14 cellular contexts compared by ENCODE assay signal in the genomic region with DNA sequence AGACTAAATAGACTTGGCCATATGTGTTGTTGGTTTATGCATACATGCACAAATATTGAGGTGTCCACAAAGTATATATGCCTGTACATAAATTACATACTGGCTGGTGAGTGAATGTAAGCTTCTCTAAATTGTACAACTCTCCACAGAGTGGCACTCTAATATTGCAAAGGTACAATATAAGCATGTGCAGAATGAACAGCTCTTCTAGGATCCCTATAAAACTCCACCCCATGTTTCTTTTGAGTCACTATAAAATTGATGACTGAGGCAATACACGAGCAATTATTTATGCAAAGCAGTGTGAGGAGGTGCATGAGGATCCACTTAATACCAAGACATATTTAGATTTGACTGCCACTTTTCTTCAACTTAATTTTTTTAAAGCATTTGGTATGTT.
DNase-seq lines count a peak whose midpoint lies in the region; TF ChIP-seq lines count a peak whose summit lies in the region.
"Had no signal": no experiment of that assay in that cellular context is flagged by ENCODE, and none has a peak within 500 bp of the region (broad histone marks: within the 10 kb centered on the region; RNA-seq: fewer than 3 reads in every experiment).

No MANE protein-coding gene starts in this region.

- H3K27me3 ChIP-seq in GM23248 (replicated peaks; ENCODE audit: insufficient read depth) = no peaks in the 10 kb centered on the region
- H3K27me3 ChIP-seq in HAP-1 (ENCODE audit: low read depth) = no peaks in the 10 kb centered on the region
- H3K27me3 ChIP-seq: SJCRH30 had no signal

- H3K36me3 Mint-ChIP-seq in endothelial cell (ENCODE audit: low read depth, unreplicated experiment) = no peaks in the 10 kb centered on the region

- H3K4me1 Mint-ChIP-seq in endothelial cell (ENCODE audit: unreplicated experiment) = peaks cover 6% of the 10 kb centered on the region

- TF ChIP-seq CTCF in choroid plexus epithelial cell (conservative IDR thresholded peaks at IDR 0.05; ENCODE audit: low read depth, low read length) = peak; percentile 35
- no peak for TF ChIP-seq CTCF in foreskin fibroblast (IDR thresholded peaks at IDR 0.05; ENCODE audit: low read depth, low read length)
- TF ChIP-seq CTCF in endothelial cell (IDR thresholded peaks at IDR 0.05; ENCODE audit: unreplicated experiment) = no peak

- H3K4me1 ChIP-seq in GM23248 (ENCODE audit: insufficient read depth) (no peaks in the 10 kb centered on the region), HAP-1 (no peaks in the 10 kb centered on the region)
- H3K4me1 ChIP-seq: SJCRH30 had no signal

- in situ Hi-C loops in GM23248 (cut with MboI) (no loop called here), HAP-1 (cut with MboI; ENCODE audit: low sequenced_read_pairs) (loop anchor here (25.0 kb wide), 1 partner anchor 1359 kb away; no protein-coding TSS in a partner anchor)

- H3K4me3 ChIP-seq in GM23248 (no peak overlapping the region), choroid plexus epithelial cell (ENCODE audit: low read depth, low read length) (no peak overlapping the region), foreskin fibroblast (ENCODE audit: low read depth in 1 of 2, low read length in 2 of 2) (no peak overlapping the region), HAP-1 (no peak overlapping the region)
- H3K4me3 ChIP-seq: SJCRH30 had no signal

- H2AFZ ChIP-seq in GM23248 = no peak overlapping the region

- H4K20me1 ChIP-seq in GM23248 (ENCODE audit: insufficient read depth) = no peaks in the 10 kb centered on the region

- no peak overlapping the region for H3K27ac Mint-ChIP-seq in endothelial cell (ENCODE audit: unreplicated experiment)
- H3K27ac Mint-ChIP-seq: activated T-cell treated with anti-CD3 and anti-CD28 coated beads, Interleukin-2, amount 50 U/mL, for 72 hours had no signal

- peaks cover 1% of the 10 kb centered on the region for H3K27me3 Mint-ChIP-seq in endothelial cell (ENCODE audit: unreplicated experiment)

- no peaks in the 10 kb centered on the region for H3K9me2 ChIP-seq in GM23248 (ENCODE audit: insufficient read depth)

- 13 to 39% methylated on average over 1 of the region's 1 CpG for WGBS in GM23248 (ENCODE audit: low coverage in 1 of 2, low lambda C conversion rate in 2 of 2, missing lambda C conversion rate in 2 of 2), 2 experiments

- no peak overlapping the region for H3K4me2 ChIP-seq in GM23248 (ENCODE audit: unreplicated experiment)

- H3F3A ChIP-seq in GM23248 (ENCODE audit: insufficient read depth) = 0 out of 2 replicates have a peak, but pooled peaks cover 13% of the 10 kb centered on the region

- no peak overlapping the region for H3K9ac ChIP-seq in GM23248

- DNase-seq in AML-193 (lab: John Stamatoyannopoulos, UW) (peak; percentile 37 to 57), GM23248 (peak; percentile 20), NCI-H460 (ENCODE audit: extremely low read depth, low read depth) (peak; percentile 7), choroid plexus epithelial cell (ENCODE audit: low read depth) (peak; percentile 74), foreskin fibroblast (no peak), endothelial cell (ENCODE audit: low spot score) (no peak), HAP-1 (ENCODE audit: low spot score in 2 of 2) (no peak), DMS114 treated with DMSO at 0.1 percent for 48 hours (lab: John Stamatoyannopoulos, UW; ENCODE audit: unreplicated experiment) (no peak)
- DNase-seq: activated T-cell treated with anti-CD3 and anti-CD28 coated beads, Interleukin-2, amount 50 U/mL, for 72 hours; aorta; midbrain; NCI-H1048; SJCRH30; stimulated activated CD4-positive, alpha-beta T cell treated with anti-CD3 and anti-CD28 coated beads, Interleukin-4, amount 100 ng/mL, for 4 hours had no signal

- H3K79me2 ChIP-seq in GM23248 (ENCODE audit: insufficient read depth) = peaks cover 20% of the 10 kb centered on the region; the same call in 1 of the 2 replicates

- no peaks in the 10 kb centered on the region for H3K9me3 Mint-ChIP-seq in endothelial cell (ENCODE audit: unreplicated experiment)
- H3K9me3 Mint-ChIP-seq: activated T-cell treated with anti-CD3 and anti-CD28 coated beads, Interleukin-2, amount 50 U/mL, for 72 hours had no signal

- no peak overlapping the region for H3K27ac ChIP-seq in GM23248
- H3K27ac ChIP-seq: SJCRH30 had no signal

- H3K9me3 ChIP-seq in GM23248 (ENCODE audit: low read depth) (no peaks in the 10 kb centered on the region), HAP-1 (no peaks in the 10 kb centered on the region)
- H3K9me3 ChIP-seq: SJCRH30 had no signal

- H3K36me3 ChIP-seq in GM23248 (ENCODE audit: low read depth) (peaks cover 67% of the 10 kb centered on the region), HAP-1 (replicated peaks) (no peaks in the 10 kb centered on the region)
- H3K36me3 ChIP-seq: SJCRH30 had no signal

- H3K4me3 Mint-ChIP-seq in endothelial cell (ENCODE audit: unreplicated experiment) = no peak overlapping the region
- H3K4me3 Mint-ChIP-seq: activated T-cell treated with anti-CD3 and anti-CD28 coated beads, Interleukin-2, amount 50 U/mL, for 72 hours had no signal

Comparison
In these comparisons a context has a peak if more than half of its experiments do, and no peak if none do; other contexts are left out.
1. DNase-seq: peak in AML-193 (2 of 2), GM23248 (single experiment), NCI-H460 (single experiment) and choroid plexus epithelial cell (single experiment); none in foreskin fibroblast (0 of 2), endothelial cell (single experiment), HAP-1 (0 of 2) and DMS114 treated with DMSO at 0.1 percent for 48 hours (single experiment).